In genomic region chr9:122814545-122814944, GRCh38 we compare ENCODE assay signal across 17 cellular contexts. TPM values are rescaled to one million over a fixed set of nuclear protein-coding genes. Genes with fewer than 3 reads are reported as not detected.
DNase-seq lines count a peak whose midpoint lies in the region; ATAC-seq lines count a peak whose summit lies in the region.
"Had no signal": no experiment of that assay in that cellular context is flagged by ENCODE, and none has a peak within 500 bp of the region (broad histone marks: within the 10 kb centered on the region; RNA-seq: fewer than 3 reads in every experiment).

No MANE protein-coding gene starts in this region.

- no peak for DNase-seq in activated naive CD4-positive, alpha-beta T cell (lab: John Stamatoyannopoulos, UW)
- DNase-seq in KBM-7 (peak; percentile 61), T-helper 17 cell (no peak), NCI-H1417 (lab: John Stamatoyannopoulos, UW) (no peak)
- no peak for DNase-seq in stimulated activated naive B cell treated with anti-CD40 and anti-IgM and Interleukin-4, amounts not matched to agents 10 μg/mL and 1 μg/mL and 100 μg/mL, for 72 hours
- DNase-seq: activated CD4-positive, alpha-beta T cell treated with anti-CD3 and anti-CD28 coated beads, Interleukin-2, amount 10 ng/mL, durations not matched to agents 24 days and 14 days; activated naive CD4-positive, alpha-beta T cell treated with anti-CD3 and anti-CD28 coated beads, Interleukin-2, amount 10 ng/mL, durations not matched to agents 7 days and 5 days; NCI-H2107; NCI-H69; PC-9; retina had no signal

- H3K27me3 Mint-ChIP-seq in activated naive CD4-positive, alpha-beta T cell treated with anti-CD3 and anti-CD28 coated beads, Interleukin-2, amount 50 U/mL, for 24 hours, result no peaks in the 10 kb centered on the region
- no peaks in the 10 kb centered on the region for H3K27me3 Mint-ChIP-seq in T-helper 17 cell
- no peaks in the 10 kb centered on the region for H3K27me3 Mint-ChIP-seq in stimulated activated naive B cell treated with anti-CD40 and anti-IgM and Interleukin-4, amounts not matched to agents 10 μg/mL and 1 μg/mL and 100 μg/mL, for 72 hours
- H3K27me3 Mint-ChIP-seq: activated CD4-positive, alpha-beta T cell treated with anti-CD3 and anti-CD28 coated beads, Interleukin-2, amount 10 ng/mL, durations not matched to agents 24 days and 14 days; activated naive CD4-positive, alpha-beta T cell treated with anti-CD3 and anti-CD28 coated beads, Interleukin-2, amount 10 ng/mL, durations not matched to agents 7 days and 5 days had no signal

- H3K4me1 Mint-ChIP-seq in activated naive CD4-positive, alpha-beta T cell treated with anti-CD3 and anti-CD28 coated beads, Interleukin-2, amount 50 U/mL, for 24 hours, result peaks cover 27% of the 10 kb centered on the region
- H3K4me1 Mint-ChIP-seq in T-helper 17 cell, result peaks cover 12% of the 10 kb centered on the region
- H3K4me1 Mint-ChIP-seq in stimulated activated naive B cell treated with anti-CD40 and anti-IgM and Interleukin-4, amounts not matched to agents 10 μg/mL and 1 μg/mL and 100 μg/mL, for 72 hours, result peaks cover 15 to 27% of the 10 kb centered on the region in 2 donors

- peak overlapping the region; percentile 73 for H3K27ac Mint-ChIP-seq in activated naive CD4-positive, alpha-beta T cell treated with anti-CD3 and anti-CD28 coated beads, Interleukin-2, amount 50 U/mL, for 24 hours
- H3K27ac Mint-ChIP-seq in T-helper 17 cell, result peak overlapping the region; percentile 94
- peak overlapping the region; percentile 75 for H3K27ac Mint-ChIP-seq in stimulated activated naive B cell treated with anti-CD40 and anti-IgM and Interleukin-4, amounts not matched to agents 10 μg/mL and 1 μg/mL and 100 μg/mL, for 72 hours
- H3K27ac Mint-ChIP-seq: activated CD4-positive, alpha-beta T cell treated with anti-CD3 and anti-CD28 coated beads, Interleukin-2, amount 10 ng/mL, durations not matched to agents 24 days and 14 days; activated naive CD4-positive, alpha-beta T cell treated with anti-CD3 and anti-CD28 coated beads, Interleukin-2, amount 10 ng/mL, durations not matched to agents 7 days and 5 days had no signal

- H3K4me3 Mint-ChIP-seq in activated naive CD4-positive, alpha-beta T cell treated with anti-CD3 and anti-CD28 coated beads, Interleukin-2, amount 50 U/mL, for 24 hours, result peak overlapping the region; percentile 15
- H3K4me3 Mint-ChIP-seq in T-helper 17 cell, result no peak overlapping the region
- no peak overlapping the region for H3K4me3 Mint-ChIP-seq in stimulated activated naive B cell treated with anti-CD40 and anti-IgM and Interleukin-4, amounts not matched to agents 10 μg/mL and 1 μg/mL and 100 μg/mL, for 72 hours
- H3K4me3 Mint-ChIP-seq: activated CD4-positive, alpha-beta T cell treated with anti-CD3 and anti-CD28 coated beads, Interleukin-2, amount 10 ng/mL, durations not matched to agents 24 days and 14 days; activated naive CD4-positive, alpha-beta T cell treated with anti-CD3 and anti-CD28 coated beads, Interleukin-2, amount 10 ng/mL, durations not matched to agents 7 days and 5 days had no signal

- ATAC-seq in T-helper 17 cell (no peak), HG03378 (IDR thresholded peaks at IDR 0.05; ENCODE audit: unreplicated experiment) (no peak), GM19035 (IDR thresholded peaks at IDR 0.05; ENCODE audit: unreplicated experiment) (no peak)
- no peak for ATAC-seq in stimulated activated naive B cell treated with anti-CD40 and anti-IgM and Interleukin-4, amounts not matched to agents 10 μg/mL and 1 μg/mL and 100 μg/mL, for 72 hours (replicated peaks)

- in situ Hi-C loops in KBM-7 (cut with MboI; ENCODE audit: low pct_unique_long_range_greater_than_20kb, low sequenced_read_pairs), result no loop called here

- H3K9me3 Mint-ChIP-seq in activated naive CD4-positive, alpha-beta T cell treated with anti-CD3 and anti-CD28 coated beads, Interleukin-2, amount 50 U/mL, for 24 hours, result no peaks in the 10 kb centered on the region
- no peaks in the 10 kb centered on the region for H3K9me3 Mint-ChIP-seq in stimulated activated naive B cell treated with anti-CD40 and anti-IgM and Interleukin-4, amounts not matched to agents 10 μg/mL and 1 μg/mL and 100 μg/mL, for 72 hours
- H3K9me3 Mint-ChIP-seq: activated CD4-positive, alpha-beta T cell treated with anti-CD3 and anti-CD28 coated beads, Interleukin-2, amount 10 ng/mL, durations not matched to agents 24 days and 14 days; activated naive CD4-positive, alpha-beta T cell treated with anti-CD3 and anti-CD28 coated beads, Interleukin-2, amount 10 ng/mL, durations not matched to agents 7 days and 5 days had no signal

- no peaks in the 10 kb centered on the region for H3K36me3 Mint-ChIP-seq in activated naive CD4-positive, alpha-beta T cell treated with anti-CD3 and anti-CD28 coated beads, Interleukin-2, amount 50 U/mL, for 24 hours
- H3K36me3 Mint-ChIP-seq in T-helper 17 cell (ENCODE audit: low read depth), result no peaks in the 10 kb centered on the region
- H3K36me3 Mint-ChIP-seq in stimulated activated naive B cell treated with anti-CD40 and anti-IgM and Interleukin-4, amounts not matched to agents 10 μg/mL and 1 μg/mL and 100 μg/mL, for 72 hours, result peaks cover 6 to 16% of the 10 kb centered on the region in 2 donors

- no peaks in the 10 kb centered on the region for H3K9me3 ChIP-seq in T-helper 17 cell (ENCODE audit: control insufficient read depth, low read length, poor library complexity, severe bottlenecking)
- H3K9me3 ChIP-seq: suprapubic skin, vagina had no signal

RNA-seq across cellular contexts. Expression of gene PDCL, which starts 13.8 kb away (rescaled TPM):
- total RNA-seq in T-helper 17 cell, result 10 to 100 TPM; 13.6 to 14.4 TPM

RNA-seq across cellular contexts. Expression of gene OR1K1, which starts 14.6 kb away (rescaled TPM):
- total RNA-seq in T-helper 17 cell, result not detected
- total RNA-seq: activated CD4-positive, alpha-beta T cell treated with anti-CD3 and anti-CD28 coated beads, Interleukin-2, amount 10 ng/mL, durations not matched to agents 24 days and 14 days; PC-9; SK-MEL-5; suprapubic skin; vagina had no signal

RNA-seq across cellular contexts. Expression of gene OR5C1, which starts 25.8 kb away (rescaled TPM):
- not detected for total RNA-seq in T-helper 17 cell
- total RNA-seq: activated CD4-positive, alpha-beta T cell treated with anti-CD3 and anti-CD28 coated beads, Interleukin-2, amount 10 ng/mL, durations not matched to agents 24 days and 14 days; PC-9; SK-MEL-5; suprapubic skin; vagina had no signal
